ENCODE assay signal across 18 cellular contexts in the genomic region with DNA sequence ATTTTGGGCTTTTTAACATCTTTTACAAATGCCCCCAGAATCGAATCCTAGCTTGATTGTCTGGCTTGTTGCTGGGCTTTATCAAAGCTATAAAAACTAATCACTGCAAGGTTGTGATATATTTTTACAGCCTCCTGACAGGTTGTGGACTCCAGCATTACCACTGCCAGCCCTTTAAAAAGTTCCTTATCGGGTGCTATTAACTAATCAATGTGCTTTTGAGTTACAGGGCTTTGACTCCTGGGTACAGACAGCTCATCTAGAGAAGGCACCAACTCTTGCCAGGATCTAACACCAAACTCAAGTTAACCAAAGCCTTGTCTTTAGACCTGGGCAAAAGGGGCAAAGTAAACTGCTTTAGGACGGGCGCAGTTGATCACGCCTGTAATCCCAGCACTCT. TPM values are rescaled to one million over a fixed set of nuclear protein-coding genes. Genes with fewer than 3 reads are reported as not detected.
DNase-seq lines count a peak whose midpoint lies in the region; ATAC-seq and TF ChIP-seq lines count a peak whose summit lies in the region.
"Had no signal": no experiment of that assay in that cellular context is flagged by ENCODE, and none has a peak within 500 bp of the region (broad histone marks: within the 10 kb centered on the region; RNA-seq: fewer than 3 reads in every experiment).

No MANE protein-coding gene starts in this region.

- intact Hi-C loops in left colon (cut with DNase I, micrococcal nuclease) = no loop called here

- CTCF ChIA-PET in activated CD8-positive, alpha-beta memory T cell treated with anti-CD3 and anti-CD28 coated beads, Interleukin-2, amount 10 ng/mL, durations not matched to agents 7 days and 5 days (lab: Charles Lee) = interaction anchor here (1.0 kb wide), 1 partner anchor 749 kb away, joined by 3 read pairs; no protein-coding TSS in a partner anchor
- CTCF ChIA-PET in HEK293 (lab: Yijun Ruan, JAX) = no interaction called here

- H3K27ac ChIP-seq in HEK293 (ENCODE audit: extremely low read depth, low read depth, low read length) = no peak overlapping the region
- H3K27ac ChIP-seq: 22Rv1, BLaER1, C4-2B, GM23248 had no signal

- POLR2A ChIA-PET in HEK293 (lab: Yijun Ruan, JAX) = interaction anchor here (0.9 kb wide), 1 partner anchor 16 kb away, joined by 3 read pairs; a partner anchor contains a TSS

- H3K4me3 ChIP-seq in HEK293 (ENCODE audit: low read depth, low read length) = no peak overlapping the region
- H3K4me3 ChIP-seq: BLaER1, GM23248 had no signal

- peaks cover 34% of the 10 kb centered on the region for H3K36me3 Mint-ChIP-seq in activated CD8-positive, alpha-beta memory T cell treated with anti-CD3 and anti-CD28 coated beads, Interleukin-2, amount 10 ng/mL, durations not matched to agents 7 days and 5 days

- no peak overlapping the region for H3K27ac Mint-ChIP-seq in activated CD8-positive, alpha-beta memory T cell treated with anti-CD3 and anti-CD28 coated beads, Interleukin-2, amount 10 ng/mL, durations not matched to agents 7 days and 5 days
- H3K27ac Mint-ChIP-seq: B cell; CD8-positive, alpha-beta T cell had no signal

- H3K9me3 Mint-ChIP-seq in activated CD8-positive, alpha-beta memory T cell treated with anti-CD3 and anti-CD28 coated beads, Interleukin-2, amount 10 ng/mL, durations not matched to agents 7 days and 5 days (ENCODE audit: low read depth) = no peaks in the 10 kb centered on the region
- H3K9me3 Mint-ChIP-seq: CD8-positive, alpha-beta T cell had no signal

- no peak for ATAC-seq in activated CD8-positive, alpha-beta memory T cell treated with anti-CD3 and anti-CD28 coated beads, Interleukin-2, amount 10 ng/mL, durations not matched to agents 7 days and 5 days
- ATAC-seq in left colon = peak; percentile 36
- ATAC-seq: CD8-positive, alpha-beta T cell had no signal

- H3K4me1 ChIP-seq in HEK293 (ENCODE audit: control insufficient read depth, insufficient read depth, low read length) = no peaks in the 10 kb centered on the region
- H3K4me1 ChIP-seq: BLaER1, Caco-2 had no signal

- H3K9me3 ChIP-seq in HEK293 (ENCODE audit: control insufficient read depth, insufficient read depth, low read depth, low read length) = no peaks in the 10 kb centered on the region
- H3K9me3 ChIP-seq: BLaER1, Caco-2 had no signal

- peaks cover 0 to 37% of the 10 kb centered on the region in 2 experiments; a peak in 2 of 3 replicates for H3K36me3 ChIP-seq in HEK293 (ENCODE audit: control insufficient read depth in 2 of 2, insufficient read depth in 1 of 2, low read length in 2 of 2)

- TF ChIP-seq CTCF in HEK293 (tag by site-specific recombination; IDR thresholded peaks at IDR 0.05) = no peak

- H3K4me3 Mint-ChIP-seq in activated CD8-positive, alpha-beta memory T cell treated with anti-CD3 and anti-CD28 coated beads, Interleukin-2, amount 10 ng/mL, durations not matched to agents 7 days and 5 days = no peak overlapping the region
- H3K4me3 Mint-ChIP-seq: B cell; CD4-positive, CD25-positive, alpha-beta regulatory T cell; CD8-positive, alpha-beta T cell had no signal

- peaks cover 33% of the 10 kb centered on the region for H3K4me1 Mint-ChIP-seq in activated CD8-positive, alpha-beta memory T cell treated with anti-CD3 and anti-CD28 coated beads, Interleukin-2, amount 10 ng/mL, durations not matched to agents 7 days and 5 days

- DNase-seq in activated CD8-positive, alpha-beta memory T cell treated with anti-CD3 and anti-CD28 coated beads, Interleukin-2, amount 50 U/mL, for 48 hours = peak; percentile 22
- DNase-seq in activated CD8-positive, alpha-beta memory T cell treated with anti-CD3 and anti-CD28 coated beads, Interleukin-2, amount 10 ng/mL, durations not matched to agents 7 days and 5 days = no peak
- DNase-seq in left colon (no peak), UCSD-AML1 (lab: John Stamatoyannopoulos, UW; ENCODE audit: unreplicated experiment) (no peak)
- no peak for DNase-seq in stimulated activated CD4-positive, alpha-beta T cell treated with anti-CD3 and anti-CD28 coated beads, Interleukin-12 subunit alpha, Interleukin-12 subunit beta, amount 100 ng/mL, for 4 hours
- DNase-seq: Caco-2; CD4-positive, CD25-positive, alpha-beta regulatory T cell; CD8-positive, alpha-beta T cell; DMS153; DND-41; GM23248; H7; HCEC 1CT had no signal

- no peaks in the 10 kb centered on the region for H3K27me3 Mint-ChIP-seq in activated CD8-positive, alpha-beta memory T cell treated with anti-CD3 and anti-CD28 coated beads, Interleukin-2, amount 10 ng/mL, durations not matched to agents 7 days and 5 days
- H3K27me3 Mint-ChIP-seq: B cell; CD4-positive, CD25-positive, alpha-beta regulatory T cell had no signal

TF ChIP-seq in HEK293, 187 proteins besides CTCF, POLR2A, EP300 and RAD21:
- TF ChIP-seq ZFP3 (tag by site-specific recombination; IDR thresholded peaks at IDR 0.05; ENCODE audit: low read depth) = peak; percentile 36; the same call in 1 of the 2 replicates
- no peak for TF ChIP-seq ZNF169 (tag by site-specific recombination; IDR thresholded peaks at IDR 0.05)

RNA-seq across cellular contexts. Expression of a gene that starts 16.6 kb away (rescaled TPM):
- 10 to 100 TPM; 71.0 to 91.9 TPM for total RNA-seq in activated CD8-positive, alpha-beta memory T cell treated with anti-CD3 and anti-CD28 coated beads, Interleukin-2, amount 10 ng/mL, durations not matched to agents 7 days and 5 days
- 10 to 100 TPM; 38.2 to 41.2 TPM for total RNA-seq in left colon

RNA-seq across cellular contexts. Expression of a gene that starts 19.0 kb away (rescaled TPM):
- 10 to 100 TPM; 17.1 to 29.9 TPM for total RNA-seq in activated CD8-positive, alpha-beta memory T cell treated with anti-CD3 and anti-CD28 coated beads, Interleukin-2, amount 10 ng/mL, durations not matched to agents 7 days and 5 days
- 1 to 10 TPM; 1.8 to 4.2 TPM for total RNA-seq in left colon
